Comparison of ENCODE assay signal across 1 cellular context in genomic region chr17:82978765-82979349, GRCh38.
TF ChIP-seq lines count a peak whose summit lies in the region.

No MANE protein-coding gene starts in this region.

TF ChIP-seq in HepG2, 621 proteins besides CTCF, POLR2A, EP300 and RAD21 (continued from another document):
- no peak for TF ChIP-seq THAP8 (CRISPR knock-in tag; IDR thresholded peaks at IDR 0.05; ENCODE audit: borderline replicate concordance)
- no peak for TF ChIP-seq DDIT3 (CRISPR knock-in tag; IDR thresholded peaks at IDR 0.05)
- no peak for TF ChIP-seq ZNF766 (CRISPR knock-in tag; IDR thresholded peaks at IDR 0.05; ENCODE audit: borderline replicate concordance)
- TF ChIP-seq ZNF691 (CRISPR knock-in tag; IDR thresholded peaks at IDR 0.05; ENCODE audit: borderline replicate concordance, low read depth): no peak
